ENCODE assay signal across 8 cellular contexts in the genomic region with DNA sequence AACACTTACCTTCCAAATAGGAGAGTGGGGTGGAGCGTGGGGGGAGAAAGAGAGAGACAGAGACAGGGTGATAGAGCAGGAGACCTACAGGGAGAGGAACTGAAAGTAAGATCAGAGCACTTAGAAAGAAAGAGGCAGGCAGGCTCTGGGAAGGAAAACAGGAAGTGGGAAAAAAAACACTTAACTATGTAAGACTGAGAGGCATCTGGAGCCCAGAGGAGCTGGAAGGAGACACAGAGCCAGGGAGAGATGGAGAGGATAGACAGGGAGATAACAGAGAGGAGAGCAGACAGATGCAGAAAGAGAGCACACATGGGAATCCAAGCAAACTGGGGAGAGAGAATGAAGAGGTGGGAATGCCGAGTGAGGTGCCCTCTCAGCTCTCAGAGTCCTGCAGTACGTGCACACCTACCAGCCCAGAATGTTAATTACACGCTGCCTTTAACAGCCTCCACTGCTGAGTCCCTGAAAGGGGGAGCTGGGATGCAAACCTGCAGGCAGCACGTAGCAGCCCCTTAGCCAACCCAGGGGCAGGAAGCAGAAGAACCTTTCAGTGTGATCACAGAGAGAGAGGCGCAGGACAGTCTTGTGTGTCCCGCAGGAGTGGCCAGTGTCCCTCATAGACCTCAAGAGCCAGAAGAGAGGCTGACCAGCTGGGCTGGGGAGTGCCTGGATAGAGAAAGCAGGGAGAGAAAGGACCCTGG.
A peak's percentile ranks its signal among the peaks of the same experiment; 100 is the strongest.
DNase-seq lines count a peak whose midpoint lies in the region; ATAC-seq and TF ChIP-seq lines count a peak whose summit lies in the region.

No MANE protein-coding gene starts in this region.

- H3K4me1 Mint-ChIP-seq in Caco-2 (ENCODE audit: low read depth, unreplicated experiment) (peaks cover 36% of the 10 kb centered on the region), brain (peaks cover 76% of the 10 kb centered on the region), mesothelial cell of epicardium (peaks cover 57% of the 10 kb centered on the region), natural killer cell (peaks cover 6 to 14% of the 10 kb centered on the region in 2 donors)

- intact Hi-C loops in Caco-2 (cut with micrococcal nuclease; ENCODE audit: unreplicated experiment) (loop anchor here (10.0 kb wide), 2 partner anchors 125 to 345 kb away; no protein-coding TSS in a partner anchor), natural killer cell (cut with micrococcal nuclease) (no loop called here), head of caudate nucleus (cut with DNase I) (no loop called here), colonic mucosa (cut with DNase I) (no loop called here)

- H3K4me3 Mint-ChIP-seq in Caco-2 (ENCODE audit: unreplicated experiment) (no peak overlapping the region), brain (peak overlapping the region; percentile 3 to 68 (median 34)), mesothelial cell of epicardium (peak overlapping the region; percentile 4), natural killer cell (no peak overlapping the region)

- H3K36me3 Mint-ChIP-seq in Caco-2 (ENCODE audit: insufficient read depth, unreplicated experiment) (peaks cover 6% of the 10 kb centered on the region), brain (no peaks in the 10 kb centered on the region), mesothelial cell of epicardium (no peaks in the 10 kb centered on the region), natural killer cell (no peaks in the 10 kb centered on the region)

- no TSS peak for BruUV-seq in Caco-2 (replicated peaks; lab: Mats Ljungman, UMichigan)

- H3K4me3 ChIP-seq in Caco-2 (ENCODE audit: low read depth, low read length) (no peak overlapping the region), colonic mucosa (no peak overlapping the region)

- DNase-seq in Caco-2: no peak
- peak; percentile 35 for DNase-seq in GM20000 (ENCODE audit: low spot score)
- DNase-seq in NAMALWA (ENCODE audit: low spot score): peak; percentile 72
- DNase-seq in mesothelial cell of epicardium (ENCODE audit: low spot score in 2 of 2, unreplicated experiment in 2 of 2): no peak
- no peak for DNase-seq in natural killer cell
- DNase-seq in head of caudate nucleus: no peak
- DNase-seq in colonic mucosa: no peak

- ATAC-seq in natural killer cell: no peak

- peaks cover 37% of the 10 kb centered on the region for H3K4me1 ChIP-seq in Caco-2
- H3K4me1 ChIP-seq in colonic mucosa: no peaks in the 10 kb centered on the region

- H3K9ac ChIP-seq in colonic mucosa (ENCODE audit: low read depth in 2 of 2, low read length in 2 of 2): no peak overlapping the region

- CTCF ChIA-PET in Caco-2 (lab: Charles Lee): no interaction called here

- H3K9me3 ChIP-seq in Caco-2: no peaks in the 10 kb centered on the region
- H3K9me3 ChIP-seq in colonic mucosa: no peaks in the 10 kb centered on the region

- H3K27me3 Mint-ChIP-seq in Caco-2 (ENCODE audit: insufficient read depth, unreplicated experiment) (no peaks in the 10 kb centered on the region), brain (peaks cover 9% of the 10 kb centered on the region), mesothelial cell of epicardium (ENCODE audit: low read depth) (peaks cover 5% of the 10 kb centered on the region), natural killer cell (ENCODE audit: low read depth in 2 of 2) (peaks cover 0 to 9% of the 10 kb centered on the region in 2 donors)

- H3K9me3 Mint-ChIP-seq in Caco-2 (ENCODE audit: unreplicated experiment): no peaks in the 10 kb centered on the region
- no peaks in the 10 kb centered on the region for H3K9me3 Mint-ChIP-seq in brain
- H3K9me3 Mint-ChIP-seq in mesothelial cell of epicardium: no peaks in the 10 kb centered on the region
- no peaks in the 10 kb centered on the region for H3K9me3 Mint-ChIP-seq in natural killer cell

- TF ChIP-seq CTCF in Caco-2 (IDR thresholded peaks at IDR 0.05; ENCODE audit: insufficient read depth in 1 of 2, low read depth in 1 of 2, low read length in 1 of 2, severe bottlenecking in 1 of 2, unreplicated experiment in 1 of 2) (no peak), GM20000 (IDR thresholded peaks at IDR 0.05; ENCODE audit: extremely low read depth, missing control alignments) (no peak), brain (conservative IDR thresholded peaks at IDR 0.05) (no peak), mesothelial cell of epicardium (IDR thresholded peaks at IDR 0.05; ENCODE audit: unreplicated experiment) (no peak), natural killer cell (IDR thresholded peaks at IDR 0.05) (no peak), colonic mucosa (IDR thresholded peaks at IDR 0.05) (no peak)

- no peaks in the 10 kb centered on the region for H3K36me3 ChIP-seq in Caco-2 (ENCODE audit: control insufficient read depth, insufficient read depth, low read length)
- H3K36me3 ChIP-seq in colonic mucosa: no peaks in the 10 kb centered on the region

- H3K27me3 ChIP-seq in Caco-2 (replicated peaks; ENCODE audit: control insufficient read depth, insufficient read depth, low read length): no peaks in the 10 kb centered on the region
- H3K27me3 ChIP-seq in colonic mucosa: no peaks in the 10 kb centered on the region

- peak overlapping the region; percentile 5 for H3K27ac Mint-ChIP-seq in Caco-2 (ENCODE audit: unreplicated experiment)
- H3K27ac Mint-ChIP-seq in brain: peak overlapping the region; percentile 22 to 95 (median 86)
- peak overlapping the region; percentile 94 for H3K27ac Mint-ChIP-seq in mesothelial cell of epicardium
- H3K27ac Mint-ChIP-seq in natural killer cell: peak overlapping the region in 1 of 2 donors; percentile 61

- H3K27ac ChIP-seq in colonic mucosa: no peak overlapping the region

- POLR2A ChIA-PET in Caco-2 (lab: Charles Lee): no interaction called here

Comparison
In these comparisons a context has a peak if more than half of its experiments do, and no peak if none do; other contexts are left out.
1. DNase-seq: peak in GM20000 (single experiment) and NAMALWA (single experiment); none in Caco-2 (0 of 2), mesothelial cell of epicardium (0 of 2), natural killer cell (single experiment), head of caudate nucleus (0 of 42) and colonic mucosa (single experiment).
2. H3K4me3 Mint-ChIP-seq: peak in brain (5 of 5) and mesothelial cell of epicardium (single experiment); none in Caco-2 (single experiment) and natural killer cell (single experiment).